ENCODE assay signal across 13 cellular contexts in the genomic region with DNA sequence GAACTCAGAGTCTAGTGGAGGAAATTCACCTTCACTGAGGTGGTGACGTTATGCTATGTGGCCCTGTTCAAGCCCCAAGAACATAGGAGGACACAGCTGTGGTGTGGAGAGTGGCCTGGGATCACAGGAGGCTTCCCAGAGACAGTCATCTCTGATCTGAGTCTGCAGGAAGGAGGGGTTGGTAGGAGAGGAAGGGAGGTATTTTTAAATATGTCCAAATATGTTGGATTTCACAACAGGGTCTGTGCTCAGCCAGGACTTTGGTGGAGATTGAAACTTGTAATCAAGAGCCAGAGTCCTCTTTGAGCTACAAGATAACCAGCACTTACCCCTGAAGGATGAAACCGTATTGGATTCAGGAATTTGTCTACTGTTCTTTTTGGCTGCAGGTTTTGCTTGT. TPM values are rescaled to one million over a fixed set of nuclear protein-coding genes. Genes with fewer than 3 reads are reported as not detected.
DNase-seq lines count a peak whose midpoint lies in the region; ATAC-seq, FAIRE-seq and TF ChIP-seq lines count a peak whose summit lies in the region.
"Had no signal": no experiment of that assay in that cellular context is flagged by ENCODE, and none has a peak within 500 bp of the region (broad histone marks: within the 10 kb centered on the region; RNA-seq: fewer than 3 reads in every experiment).

No MANE protein-coding gene starts in this region.

- no TSS peak for BruUV-seq in K562 (replicated peaks; lab: Mats Ljungman, UMichigan)

- ATAC-seq in K562: peak; percentile 45
- peak; percentile 86 for ATAC-seq in left lobe of liver
- ATAC-seq in GM21423 (IDR thresholded peaks at IDR 0.05; ENCODE audit: unreplicated experiment): no peak
- no peak for ATAC-seq in HG02884 (IDR thresholded peaks at IDR 0.05; ENCODE audit: unreplicated experiment)
- no peak for ATAC-seq in HG03196 (IDR thresholded peaks at IDR 0.05; ENCODE audit: unreplicated experiment)
- no peak for ATAC-seq in HG03095 (IDR thresholded peaks at IDR 0.05; ENCODE audit: unreplicated experiment)

- FAIRE-seq in K562 (lab: Jason Lieb, UNC): peak; percentile 52

- no peak overlapping the region for H3K4me2 ChIP-seq in Loucy (ENCODE audit: low read depth, low read length, poor library complexity, severe bottlenecking)
- H3K4me2 ChIP-seq in K562 (ENCODE audit: insufficient read depth, low read length): no peak overlapping the region

- H3F3A ChIP-seq in Loucy (ENCODE audit: low read depth): no peaks in the 10 kb centered on the region

- no peak for TF ChIP-seq POLR2A in K562 (conservative IDR thresholded peaks at IDR 0.05)

- H3K36me3 ChIP-seq in Loucy (ENCODE audit: insufficient read depth, low read length): no peaks in the 10 kb centered on the region
- no peaks in the 10 kb centered on the region for H3K36me3 ChIP-seq in K562 (ENCODE audit: control insufficient read depth, insufficient read depth, low read length)
- H3K36me3 ChIP-seq: SJCRH30 had no signal

- no peak overlapping the region for H3K4me3 ChIP-seq in AG10803 (ENCODE audit: low read length)
- H3K4me3 ChIP-seq in Loucy (ENCODE audit: low read length, poor library complexity, severe bottlenecking): no peak overlapping the region
- H3K4me3 ChIP-seq in K562: no peak overlapping the region
- H3K4me3 ChIP-seq: SJCRH30 had no signal

- H4K20me1 ChIP-seq in Loucy (ENCODE audit: insufficient read depth, low read length, poor library complexity, severe bottlenecking) (no peaks in the 10 kb centered on the region), K562 (replicated peaks; ENCODE audit: control insufficient read depth, insufficient read depth, low read length) (no peaks in the 10 kb centered on the region)

- TF ChIP-seq EP300 in K562 (IDR thresholded peaks at IDR 0.05; ENCODE audit: low read length): no peak

- H3K27me3 ChIP-seq in Loucy (ENCODE audit: insufficient read depth, low read length, poor library complexity, severe bottlenecking) (no peaks in the 10 kb centered on the region), K562 (ENCODE audit: control insufficient read depth in 2 of 2, insufficient read depth in 2 of 2, low read length in 2 of 2) (no peaks in the 10 kb centered on the region)
- H3K27me3 ChIP-seq: SJCRH30 had no signal

- TF ChIP-seq CTCF in AG10803 (conservative IDR thresholded peaks at IDR 0.05; ENCODE audit: low read length): no peak
- no peak for TF ChIP-seq CTCF in Loucy (conservative IDR thresholded peaks at IDR 0.05; ENCODE audit: low read length)
- TF ChIP-seq CTCF in K562 (IDR thresholded peaks at IDR 0.05 in 2 of 3, conservative IDR thresholded peaks at IDR 0.05 in 1 of 3; ENCODE audit: insufficient read depth in 2 of 3, low read depth in 1 of 3, low read length in 3 of 3): no peak

- H3K9me2 ChIP-seq in Loucy (replicated peaks; ENCODE audit: low read depth, low read length): no peaks in the 10 kb centered on the region

- CTCF ChIA-PET in K562 (lab: Yijun Ruan, JAX; ENCODE audit: low intra/inter-chr PET ratio): no interaction called here

- DNase-seq in AG10803 (ENCODE audit: low read depth): peak; percentile 75
- no peak for DNase-seq in K562 (ENCODE audit: extremely low read depth in 1 of 4, low spot score in 3 of 4)
- DNase-seq in left lobe of liver (ENCODE audit: low spot score): no peak
- DNase-seq: DMS 273 treated with DMSO at 0.1 percent for 48 hours, HFFc6, NCI-H1930, NCI-H774, SJCRH30 had no signal

- TF ChIP-seq RAD21 in K562 (CRISPR knock-in tag; conservative IDR thresholded peaks at IDR 0.05 in 1 of 2, IDR thresholded peaks at IDR 0.05 in 1 of 2): no peak

- intact Hi-C loops in K562 (cut with micrococcal nuclease): no loop called here

- no peaks in the 10 kb centered on the region for H3K4me1 ChIP-seq in Loucy (ENCODE audit: insufficient read depth, low read length, poor library complexity, severe bottlenecking)
- H3K4me1 ChIP-seq in K562 (replicated peaks in 1 of 2; ENCODE audit: control insufficient read depth in 2 of 2, insufficient read depth in 2 of 2, low read length in 2 of 2): peaks cover 4 to 7% of the 10 kb centered on the region in 2 experiments; a peak in 2 of 5 replicates

- 47% methylated on average over 2 of the region's 2 CpGs for WGBS in K562 (ENCODE audit: insufficient coverage, low coverage, missing lambda C conversion rate)

- H3K9me1 ChIP-seq in K562 (ENCODE audit: control insufficient read depth, insufficient read depth, low read length): no peaks in the 10 kb centered on the region

- H3K9me3 ChIP-seq in Loucy (ENCODE audit: insufficient read depth, low read depth, low read length) (no peaks in the 10 kb centered on the region), K562 (replicated peaks; ENCODE audit: control insufficient read depth, insufficient read depth, low read depth, low read length) (no peaks in the 10 kb centered on the region)
- H3K9me3 ChIP-seq: SJCRH30 had no signal

- H3K9ac ChIP-seq in Loucy (ENCODE audit: low read depth, low read length, poor library complexity, severe bottlenecking) (no peak overlapping the region), K562 (ENCODE audit: insufficient read depth in 1 of 2, low read depth in 2 of 2, low read length in 2 of 2) (no peak overlapping the region; a peak in 1 of 4 replicates)

- in situ Hi-C loops in K562 (cut with MboI): no loop called here

- 0 out of 2 replicates have a peak overlapping the region, but pooled peaks have one; percentile 56 for H2AFZ ChIP-seq in Loucy (ENCODE audit: low read length)
- peak overlapping the region; percentile 44; the same call in 1 of the 2 replicates for H2AFZ ChIP-seq in K562 (ENCODE audit: low read depth, low read length)

- H3K27ac ChIP-seq in K562 (ENCODE audit: extremely low read depth, low read depth, low read length): no peak overlapping the region
- H3K27ac ChIP-seq: SJCRH30 had no signal

- no peaks in the 10 kb centered on the region for H3K79me2 ChIP-seq in Loucy (ENCODE audit: insufficient read depth, low read length)
- no peaks in the 10 kb centered on the region for H3K79me2 ChIP-seq in K562 (ENCODE audit: control insufficient read depth, insufficient read depth, low read length)

- POLR2A ChIA-PET in K562 (lab: Yijun Ruan, JAX): interaction anchor here (0.6 to 1.8 kb wide), 5 partner anchors 9 to 623 kb away, joined by 3 to 9 read pairs (median 3); no protein-coding TSS in a partner anchor

TF ChIP-seq in K562, 482 proteins besides CTCF, POLR2A, EP300 and RAD21:
- TF ChIP-seq CEBPB (tag; IDR thresholded peaks at IDR 0.05): peak; percentile 75
- no peak for TF ChIP-seq TGIF2 (CRISPR knock-in tag; IDR thresholded peaks at IDR 0.05)
- no peak for TF ChIP-seq VEZF1 (CRISPR knock-in tag; IDR thresholded peaks at IDR 0.05)
- TF ChIP-seq MCM2 (IDR thresholded peaks at IDR 0.05; ENCODE audit: low read depth): no peak
- TF ChIP-seq, protein P1, sequence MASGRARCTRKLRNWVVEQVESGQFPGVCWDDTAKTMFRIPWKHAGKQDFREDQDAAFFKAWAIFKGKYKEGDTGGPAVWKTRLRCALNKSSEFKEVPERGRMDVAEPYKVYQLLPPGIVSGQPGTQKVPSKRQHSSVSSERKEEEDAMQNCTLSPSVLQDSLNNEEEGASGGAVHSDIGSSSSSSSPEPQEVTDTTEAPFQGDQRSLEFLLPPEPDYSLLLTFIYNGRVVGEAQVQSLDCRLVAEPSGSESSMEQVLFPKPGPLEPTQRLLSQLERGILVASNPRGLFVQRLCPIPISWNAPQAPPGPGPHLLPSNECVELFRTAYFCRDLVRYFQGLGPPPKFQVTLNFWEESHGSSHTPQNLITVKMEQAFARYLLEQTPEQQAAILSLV (tag; IDR thresholded peaks at IDR 0.05): no peak
- TF ChIP-seq, protein P2, sequence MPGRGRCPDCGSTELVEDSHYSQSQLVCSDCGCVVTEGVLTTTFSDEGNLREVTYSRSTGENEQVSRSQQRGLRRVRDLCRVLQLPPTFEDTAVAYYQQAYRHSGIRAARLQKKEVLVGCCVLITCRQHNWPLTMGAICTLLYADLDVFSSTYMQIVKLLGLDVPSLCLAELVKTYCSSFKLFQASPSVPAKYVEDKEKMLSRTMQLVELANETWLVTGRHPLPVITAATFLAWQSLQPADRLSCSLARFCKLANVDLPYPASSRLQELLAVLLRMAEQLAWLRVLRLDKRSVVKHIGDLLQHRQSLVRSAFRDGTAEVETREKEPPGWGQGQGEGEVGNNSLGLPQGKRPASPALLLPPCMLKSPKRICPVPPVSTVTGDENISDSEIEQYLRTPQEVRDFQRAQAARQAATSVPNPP (IDR thresholded peaks at IDR 0.05; ENCODE audit: borderline replicate concordance, insufficient read depth, insufficient read length): no peak
- no peak for TF ChIP-seq ZNF324 (CRISPR knock-in tag; IDR thresholded peaks at IDR 0.05)
- TF ChIP-seq GATA2 (CRISPR knock-in tag; IDR thresholded peaks at IDR 0.05): no peak

RNA-seq across cellular contexts. Expression of gene MED13L, which starts 26.4 kb away (rescaled TPM):
- 259 and 607 TPM in 2 replicates for total RNA-seq in K562 (2011; cell fraction: chromatin; rRNA removed; ENCODE audit: low replicate concordance)
- total RNA-seq in K562 (2011; cell fraction: nucleolus; rRNA removed): 97.6 and 127 TPM in 2 replicates
- total RNA-seq in K562 (2011; cell fraction: nucleoplasm; rRNA removed): 277 and 397 TPM in 2 replicates
- total RNA-seq in K562 (2014; rRNA removed): 29.3 and 32.5 TPM in 2 replicates
- 71.9 and 82.3 TPM in 2 replicates for total RNA-seq in K562 (2014; rRNA removed; fragmentation: Illumina TruSeq; extraction: Trizol)
- 70.1 and 70.8 TPM in 2 replicates for total RNA-seq in K562 (2015; rRNA removed; fragmentation: Illumina TruSeq; extraction: Trizol)
- total RNA-seq in K562 (2021): 76.9 and 90.3 TPM in 2 replicates
- 45.8 and 48.0 TPM in 2 replicates for polyA plus RNA-seq in K562 (2011; rRNA removed)
- 26.1 and 36.3 TPM in 2 replicates for polyA plus RNA-seq in K562 (2011; cell fraction: cytosol; rRNA removed)
- 102 and 117 TPM in 2 replicates for polyA plus RNA-seq in K562 (2011; cell fraction: nucleus; rRNA removed)
- polyA plus RNA-seq in K562 (2012): 29.2 and 39.4 TPM in 2 replicates
- 34.0 and 36.9 TPM in 2 replicates for polyA plus RNA-seq in K562 (2014; fragmentation: Illumina TruSeq; extraction: Trizol)
- 10 to 100 TPM; 13.4 to 22.0 TPM for polyA plus RNA-seq in K562 (2014; fragmentation: Nextera tagmentation; extraction: Ambion mirVana)
- 25.7 and 26.8 TPM in 2 replicates for polyA plus RNA-seq in K562 (2014; rRNA removed)
- polyA minus RNA-seq in K562 (2011; rRNA and poly(A)+ RNA removed): 279 and 322 TPM in 2 replicates
- 59.1 and 73.6 TPM in 2 replicates for polyA minus RNA-seq in K562 (2011; cell fraction: cytosol; rRNA and poly(A)+ RNA removed)
- polyA minus RNA-seq in K562 (2011; cell fraction: nucleus; rRNA and poly(A)+ RNA removed): 174 and 313 TPM in 2 replicates
- 41.9 TPM for total RNA-seq in left lobe of liver

Comparison
In these comparisons a context has a peak if more than half of its experiments do, and no peak if none do; other contexts are left out.
1. ATAC-seq: peak in K562 (single experiment) and left lobe of liver (single experiment); none in GM21423 (single experiment), HG02884 (single experiment), HG03196 (single experiment) and HG03095 (single experiment).